ENCODE assay signal across 12 cellular contexts in genomic region chr4:8229341-8229975, GRCh38. TPM values are rescaled to one million over a fixed set of nuclear protein-coding genes. Genes with fewer than 3 reads are reported as not detected.
DNase-seq lines count a peak whose midpoint lies in the region; ATAC-seq and TF ChIP-seq lines count a peak whose summit lies in the region.
"Had no signal": no experiment of that assay in that cellular context is flagged by ENCODE, and none has a peak within 500 bp of the region (broad histone marks: within the 10 kb centered on the region; RNA-seq: fewer than 3 reads in every experiment).

No MANE protein-coding gene starts in this region.

- H3K4me1 ChIP-seq in mammary epithelial cell (ENCODE audit: insufficient read depth, low read length): peaks cover 19% of the 10 kb centered on the region

- H3K4me1 Mint-ChIP-seq in MCF 10A (ENCODE audit: insufficient read depth, unreplicated experiment): no peaks in the 10 kb centered on the region
- H3K4me1 Mint-ChIP-seq in activated B cell treated with CpG ODN at 0.5 μM for 24 hours: peaks cover 41% of the 10 kb centered on the region
- peaks cover 21 to 32% of the 10 kb centered on the region in 2 donors for H3K4me1 Mint-ChIP-seq in immature natural killer cell
- peaks cover 43% of the 10 kb centered on the region for H3K4me1 Mint-ChIP-seq in stimulated activated naive CD8-positive, alpha-beta T cell treated with anti-CD3 and anti-CD28 coated beads, Interleukin-15, Interleukin-2, amounts not matched to agents 100 ng/mL and 50 ng/mL, for 24 hours (ENCODE audit: low read depth)

- H3K27me3 ChIP-seq in mammary epithelial cell (ENCODE audit: insufficient read depth, low read length): no peaks in the 10 kb centered on the region

- H3K4me2 ChIP-seq in mammary epithelial cell (ENCODE audit: insufficient read depth, low read depth, low read length): no peak overlapping the region

- intact Hi-C loops in mammary epithelial cell (cut with micrococcal nuclease): loop anchor here (2.0 kb wide), 2 partner anchors 31 to 53 kb away; partner anchors contain the start of gene SH3TC1
- intact Hi-C loops in MCF 10A (cut with micrococcal nuclease): no loop called here
- intact Hi-C loops in activated B cell treated with CpG ODN at 0.5 μM for 24 hours (cut with micrococcal nuclease): loop anchor here (2.0 kb wide), 4 partner anchors 53 to 211 kb away; partner anchors contain the start of genes ABLIM2, ACOX3 and TRMT44
- intact Hi-C loops in sciatic nerve (cut with DNase I): no loop called here

- H3K9me3 ChIP-seq in mammary epithelial cell (replicated peaks; ENCODE audit: insufficient read depth, low read length): no peaks in the 10 kb centered on the region

- POLR2A ChIA-PET in MCF 10A (lab: Yijun Ruan, JAX): interaction anchor here (0.6 to 1.1 kb wide), 2 partner anchors 85 to 89 kb away, joined by 3 to 4 read pairs; no protein-coding TSS in a partner anchor
- POLR2A ChIA-PET in activated B cell treated with CpG ODN at 0.5 μM for 24 hours (lab: Charles Lee): interaction anchor here (0.7 to 6.4 kb wide), 12 partner anchors 8 to 210 kb away, joined by 3 to 123 read pairs (median 7); partner anchors contain the start of genes ACOX3, SH3TC1 and TRMT44

- no peak overlapping the region for H2AFZ ChIP-seq in mammary epithelial cell (ENCODE audit: low read depth, low read length)

- CTCF ChIA-PET in mammary epithelial cell (lab: Charles Lee; ENCODE audit: low non-redundant PET): no interaction called here
- CTCF ChIA-PET in MCF 10A (lab: Yijun Ruan, JAX): interaction anchor here (0.6 to 2.3 kb wide), 3 partner anchors 13 to 173 kb away, joined by 3 to 7 read pairs (median 3); no protein-coding TSS in a partner anchor
- CTCF ChIA-PET in activated B cell treated with CpG ODN at 0.5 μM for 24 hours (lab: Charles Lee): interaction anchor here (1.0 to 1.8 kb wide), 3 partner anchors 28 to 53 kb away, joined by 3 to 10 read pairs (median 5); partner anchors contain the start of gene SH3TC1

- H3K27ac ChIP-seq in mammary epithelial cell (ENCODE audit: insufficient read depth, low read depth, low read length): peak overlapping the region; percentile 54

- in situ Hi-C loops in mammary epithelial cell (cut with MboI; ENCODE audit: low sequenced_read_pairs in 2 of 2): no loop called here

- no peak overlapping the region for H3K9ac ChIP-seq in mammary epithelial cell (ENCODE audit: insufficient read depth, low read length)

- H4K20me1 ChIP-seq in mammary epithelial cell (ENCODE audit: insufficient read depth, low read length): peaks cover 10% of the 10 kb centered on the region

- peaks cover 66% of the 10 kb centered on the region for H3K79me2 ChIP-seq in mammary epithelial cell (ENCODE audit: insufficient read depth, low read length)

- no peak overlapping the region for H3K4me3 ChIP-seq in mammary epithelial cell (replicated peaks in 1 of 3; ENCODE audit: insufficient read depth in 1 of 3, low read depth in 2 of 3, low read length in 3 of 3)

- ATAC-seq in activated B cell treated with CpG ODN at 0.5 μM for 24 hours (ENCODE audit: low read depth) (peak; percentile 5), sciatic nerve (no peak), HG03039 (IDR thresholded peaks at IDR 0.05; ENCODE audit: unreplicated experiment) (no peak)

- DNase-seq in mammary epithelial cell (no peak), MCF 10A (ENCODE audit: unreplicated experiment) (no peak), activated B cell treated with CpG ODN at 0.5 μM for 24 hours (no peak), immature natural killer cell (no peak), sciatic nerve (ENCODE audit: low spot score) (no peak), kidney tubule cell (ENCODE audit: low spot score) (no peak)
- DNase-seq: NCI-H1105, NCI-H774, SW 1271 had no signal

- TF ChIP-seq CTCF in mammary epithelial cell (conservative IDR thresholded peaks at IDR 0.05 in 1 of 2, IDR thresholded peaks at IDR 0.05 in 1 of 2; ENCODE audit: extremely low read depth in 1 of 2, insufficient read depth in 1 of 2, low read depth in 1 of 2, low read length in 2 of 2) (no peak), MCF 10A (IDR thresholded peaks at IDR 0.05; ENCODE audit: unreplicated experiment) (no peak), activated B cell treated with CpG ODN at 0.5 μM for 24 hours (IDR thresholded peaks at IDR 0.05) (no peak)

- H3K27me3 Mint-ChIP-seq in MCF 10A (ENCODE audit: insufficient read depth, unreplicated experiment): no peaks in the 10 kb centered on the region
- no peaks in the 10 kb centered on the region for H3K27me3 Mint-ChIP-seq in activated B cell treated with CpG ODN at 0.5 μM for 24 hours
- H3K27me3 Mint-ChIP-seq in immature natural killer cell (ENCODE audit: low read depth in 3 of 3): no peaks in the 10 kb centered on the region
- no peaks in the 10 kb centered on the region for H3K27me3 Mint-ChIP-seq in stimulated activated naive CD8-positive, alpha-beta T cell treated with anti-CD3 and anti-CD28 coated beads, Interleukin-15, Interleukin-2, amounts not matched to agents 100 ng/mL and 50 ng/mL, for 24 hours

- H3K9me3 Mint-ChIP-seq in MCF 10A (ENCODE audit: unreplicated experiment): no peaks in the 10 kb centered on the region
- no peaks in the 10 kb centered on the region for H3K9me3 Mint-ChIP-seq in activated B cell treated with CpG ODN at 0.5 μM for 24 hours
- no peaks in the 10 kb centered on the region for H3K9me3 Mint-ChIP-seq in immature natural killer cell
- no peaks in the 10 kb centered on the region for H3K9me3 Mint-ChIP-seq in stimulated activated naive CD8-positive, alpha-beta T cell treated with anti-CD3 and anti-CD28 coated beads, Interleukin-15, Interleukin-2, amounts not matched to agents 100 ng/mL and 50 ng/mL, for 24 hours

- H3K4me3 Mint-ChIP-seq in MCF 10A (ENCODE audit: unreplicated experiment) (no peak overlapping the region), activated B cell treated with CpG ODN at 0.5 μM for 24 hours (peak overlapping the region; percentile 67), immature natural killer cell (peak overlapping the region in 3 of 5 donors; percentile 27 to 67 (median 58))
- H3K4me3 Mint-ChIP-seq in stimulated activated naive CD8-positive, alpha-beta T cell treated with anti-CD3 and anti-CD28 coated beads, Interleukin-15, Interleukin-2, amounts not matched to agents 100 ng/mL and 50 ng/mL, for 24 hours: no peak overlapping the region

- WGBS in mammary epithelial cell (ENCODE audit: low coverage, missing lambda C conversion rate): 95% methylated on average over 4 of the region's 17 CpGs

- H3K36me3 Mint-ChIP-seq in MCF 10A (ENCODE audit: insufficient read depth, unreplicated experiment): peaks cover 7% of the 10 kb centered on the region
- peaks cover 35% of the 10 kb centered on the region for H3K36me3 Mint-ChIP-seq in activated B cell treated with CpG ODN at 0.5 μM for 24 hours (ENCODE audit: low read depth)
- peaks cover 0 to 11% (median 11%) of the 10 kb centered on the region in 3 donors for H3K36me3 Mint-ChIP-seq in immature natural killer cell
- peaks cover 4% of the 10 kb centered on the region for H3K36me3 Mint-ChIP-seq in stimulated activated naive CD8-positive, alpha-beta T cell treated with anti-CD3 and anti-CD28 coated beads, Interleukin-15, Interleukin-2, amounts not matched to agents 100 ng/mL and 50 ng/mL, for 24 hours (ENCODE audit: low read depth)

- peaks cover 39% of the 10 kb centered on the region for H3K36me3 ChIP-seq in mammary epithelial cell (ENCODE audit: insufficient read depth, low read length)

- H3K27ac Mint-ChIP-seq in MCF 10A (ENCODE audit: low read depth, unreplicated experiment) (no peak overlapping the region), activated B cell treated with CpG ODN at 0.5 μM for 24 hours (peak overlapping the region; percentile 89), immature natural killer cell (peak overlapping the region in 3 of 6 donors; percentile 45 to 73 (median 63))
- H3K27ac Mint-ChIP-seq in stimulated activated naive CD8-positive, alpha-beta T cell treated with anti-CD3 and anti-CD28 coated beads, Interleukin-15, Interleukin-2, amounts not matched to agents 100 ng/mL and 50 ng/mL, for 24 hours: peak overlapping the region; percentile 43

- dilution Hi-C loops in mammary epithelial cell (cut with HindIII; ENCODE audit: low sequenced_read_pairs): no loop called here

- BruUV-seq in mammary epithelial cell (replicated peaks; lab: Mats Ljungman, UMichigan) (no TSS peak), MCF 10A (replicated peaks; lab: Mats Ljungman, UMichigan) (no TSS peak)

RNA-seq across cellular contexts. Expression of gene SH3TC1, which starts 30.4 kb away (rescaled TPM):
- total RNA-seq in mammary epithelial cell: 100 to 1,000 TPM in 1 of 2 donors, 10 to 100 TPM in 1; 70.8 to 138 TPM
- polyA plus RNA-seq in mammary epithelial cell: 37.7 TPM
- 62.5 TPM for polyA minus RNA-seq in mammary epithelial cell
- 20.4 and 28.8 TPM in 2 replicates for total RNA-seq in MCF 10A (2022)
- 104 and 135 TPM in 2 replicates for total RNA-seq in activated B cell treated with CpG ODN at 0.5 μM for 24 hours
- 10 to 100 TPM in 1 of 3 donors, 1 to 10 TPM in 2; 3.4 to 18.1 (median 4.2) TPM for polyA plus RNA-seq in immature natural killer cell
- 52.2 TPM for total RNA-seq in sciatic nerve

RNA-seq across cellular contexts. Expression of gene HTRA3, which starts 40.1 kb away (rescaled TPM):
- total RNA-seq in mammary epithelial cell: under 1 TPM in 1 of 2 donors, not detected in 1; 0.17 TPM
- not detected for polyA plus RNA-seq in mammary epithelial cell
- polyA minus RNA-seq in mammary epithelial cell: 2.5 TPM
- total RNA-seq in MCF 10A (2022): not detected in 2 replicates
- not detected in 2 replicates for total RNA-seq in activated B cell treated with CpG ODN at 0.5 μM for 24 hours
- not detected for polyA plus RNA-seq in immature natural killer cell
- 23.7 TPM for total RNA-seq in sciatic nerve
- total RNA-seq: mononuclear cell had no signal

Comparison
In these comparisons a context has a peak if more than half of its experiments do, and no peak if none do; other contexts are left out.
1. intact Hi-C loops: an anchor here in mammary epithelial cell (2.0 kb wide) and activated B cell treated with CpG ODN at 0.5 μM for 24 hours (2.0 kb wide); none called in MCF 10A and sciatic nerve.
2. H3K4me3 Mint-ChIP-seq: peak in activated B cell treated with CpG ODN at 0.5 μM for 24 hours (single experiment) and immature natural killer cell (3 of 5); none in MCF 10A (single experiment) and stimulated activated naive CD8-positive, alpha-beta T cell treated with anti-CD3 and anti-CD28 coated beads, Interleukin-15, Interleukin-2, amounts not matched to agents 100 ng/mL and 50 ng/mL, for 24 hours (single experiment).
3. RNA of gene HTRA3, which starts 40.1 kb away (total RNA-seq): 23.7 TPM in sciatic nerve (single experiment); 0.17 TPM in mammary epithelial cell, not detected in MCF 10A and not detected in activated B cell treated with CpG ODN at 0.5 μM for 24 hours; every median in the first group is over 10 times any median in the second.